22 cellular contexts compared by ENCODE assay signal in genomic region chr11:30392977-30393376, GRCh38.
DNase-seq lines count a peak whose midpoint lies in the region; ATAC-seq and TF ChIP-seq lines count a peak whose summit lies in the region.
"Had no signal": no experiment of that assay in that cellular context is flagged by ENCODE, and none has a peak within 500 bp of the region (broad histone marks: within the 10 kb centered on the region; RNA-seq: fewer than 3 reads in every experiment).

No MANE protein-coding gene starts in this region.

- no peaks in the 10 kb centered on the region for H3K9me3 Mint-ChIP-seq in nephron
- peaks cover 4% of the 10 kb centered on the region for H3K9me3 Mint-ChIP-seq in type B pancreatic cell

- H3K4me1 ChIP-seq in right atrium auricular region (peaks cover 0 to 11% of the 10 kb centered on the region in 2 donors), foreskin keratinocyte (no peaks in the 10 kb centered on the region)
- H3K4me1 ChIP-seq: BLaER1 had no signal

- H3K36me3 Mint-ChIP-seq in nephron (ENCODE audit: low read depth): no peaks in the 10 kb centered on the region
- peaks cover 4% of the 10 kb centered on the region for H3K36me3 Mint-ChIP-seq in type B pancreatic cell
- H3K36me3 Mint-ChIP-seq: CD4-positive, CD25-positive, alpha-beta regulatory T cell had no signal

- H3K27me3 ChIP-seq in right atrium auricular region (no peaks in the 10 kb centered on the region), WERI-Rb-1 (ENCODE audit: insufficient read depth, low read depth, severe bottlenecking) (no peaks in the 10 kb centered on the region), foreskin keratinocyte (peaks cover 3% of the 10 kb centered on the region)
- H3K27me3 ChIP-seq: BLaER1 had no signal

- H3K36me3 ChIP-seq in right atrium auricular region (no peaks in the 10 kb centered on the region), WERI-Rb-1 (no peaks in the 10 kb centered on the region)
- H3K36me3 ChIP-seq: BLaER1 had no signal

- H3K27ac ChIP-seq in right atrium auricular region (no peak overlapping the region), WERI-Rb-1 (peak overlapping the region; percentile 96), foreskin keratinocyte (no peak overlapping the region)
- H3K27ac ChIP-seq: BLaER1, GM23248, SK-N-MC had no signal

- TF ChIP-seq CTCF in right atrium auricular region (IDR thresholded peaks at IDR 0.05) (no peak), WERI-Rb-1 (IDR thresholded peaks at IDR 0.05; ENCODE audit: low read depth, low read length) (no peak), nephron (IDR thresholded peaks at IDR 0.05; ENCODE audit: unreplicated experiment in 3 of 3) (no peak), type B pancreatic cell (conservative IDR thresholded peaks at IDR 0.05) (no peak), foreskin keratinocyte (conservative IDR thresholded peaks at IDR 0.05) (no peak)

- H3K4me1 Mint-ChIP-seq in nephron: peaks cover 77% of the 10 kb centered on the region
- peaks cover 43% of the 10 kb centered on the region for H3K4me1 Mint-ChIP-seq in type B pancreatic cell (ENCODE audit: unreplicated experiment)
- H3K4me1 Mint-ChIP-seq: CD4-positive, CD25-positive, alpha-beta regulatory T cell had no signal

- H3K4me3 Mint-ChIP-seq in nephron (peak overlapping the region in 2 of 3 experiments; percentile 8 to 25), type B pancreatic cell (peak overlapping the region; percentile 1)
- H3K4me3 Mint-ChIP-seq: CD4-positive, CD25-positive, alpha-beta regulatory T cell had no signal

- no peaks in the 10 kb centered on the region for H3K27me3 Mint-ChIP-seq in nephron (ENCODE audit: low read depth)
- H3K27me3 Mint-ChIP-seq in type B pancreatic cell: no peaks in the 10 kb centered on the region

- intact Hi-C loops in left ventricle myocardium superior (cut with micrococcal nuclease): no loop called here

- no peak overlapping the region for H3K4me3 ChIP-seq in right atrium auricular region
- H3K4me3 ChIP-seq in WERI-Rb-1 (ENCODE audit: low read depth, low read length): no peak overlapping the region
- H3K4me3 ChIP-seq: BLaER1, GM23248, SK-N-MC had no signal

- ATAC-seq in left ventricle myocardium superior: peak; percentile 18
- no peak for ATAC-seq in foreskin keratinocyte

- DNase-seq in left ventricle myocardium superior: no peak
- DNase-seq in right atrium auricular region (ENCODE audit: low spot score): no peak
- DNase-seq in WERI-Rb-1: no peak
- DNase-seq in type B pancreatic cell (ENCODE audit: extremely low spot score, unreplicated experiment): no peak
- DNase-seq in hypothalamus (lab: John Stamatoyannopoulos, UW): no peak
- no peak for DNase-seq in foreskin keratinocyte
- no peak for DNase-seq in NCI-H510A treated with DMSO at 0.1 percent for 48 hours (lab: John Stamatoyannopoulos, UW)
- DNase-seq: CD4-positive, CD25-positive, alpha-beta regulatory T cell; COR-L47; DMS53; GM23248; H7; KBM-7; NCI-H1105; NCI-H1436 treated with DMSO at 0.1 percent for 48 hours; NCI-H187 treated with DMSO at 0.1 percent for 48 hours; NCI-H345; NCI-H774; SHP77 treated with DMSO at 0.1 percent for 48 hours had no signal

- H3K9me3 ChIP-seq in right atrium auricular region (no peaks in the 10 kb centered on the region), WERI-Rb-1 (ENCODE audit: severe bottlenecking) (no peaks in the 10 kb centered on the region)
- H3K9me3 ChIP-seq: BLaER1 had no signal

- H3K27ac Mint-ChIP-seq in nephron: peak overlapping the region; percentile 73 to 96 (median 93)
- no peak overlapping the region for H3K27ac Mint-ChIP-seq in type B pancreatic cell
- H3K27ac Mint-ChIP-seq: CD4-positive, CD25-positive, alpha-beta regulatory T cell had no signal
